Comparison of ENCODE assay signal across 17 cellular contexts in the genomic region with DNA sequence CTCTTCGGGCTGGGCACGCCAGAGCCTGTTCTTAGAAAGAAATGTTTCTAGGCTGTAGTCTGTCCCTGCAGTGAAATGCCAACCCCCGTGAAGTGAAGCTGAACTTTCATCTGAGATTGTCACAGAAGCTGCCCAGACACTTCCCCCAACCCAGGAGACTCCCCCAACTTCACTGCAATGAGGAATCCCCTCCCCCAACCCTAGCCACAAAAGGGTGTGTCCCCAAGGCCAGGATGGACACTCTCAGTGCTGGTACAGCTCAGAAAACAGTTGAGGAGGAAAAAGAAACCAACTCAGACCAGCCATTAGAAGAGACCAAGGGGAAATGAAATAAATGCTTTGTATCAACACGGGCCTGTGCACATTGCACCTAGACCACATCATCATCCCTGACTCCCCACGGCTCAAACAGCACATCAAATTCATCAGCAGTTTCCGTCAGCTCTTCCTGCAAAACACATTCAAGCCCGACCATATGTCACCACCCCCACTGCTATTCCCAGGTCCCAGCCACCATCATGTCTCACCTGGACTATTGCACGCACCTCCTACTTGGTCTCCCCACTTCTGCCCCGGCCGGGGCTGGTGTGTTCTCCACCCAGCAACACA.
"Had no signal": no experiment of that assay in that cellular context is flagged by ENCODE, and none has a peak within 500 bp of the region (broad histone marks: within the 10 kb centered on the region; RNA-seq: fewer than 3 reads in every experiment).

No MANE protein-coding gene starts in this region.

- H3K9me3 ChIP-seq: neutrophil, psoas muscle, right lobe of liver, tibial artery, upper lobe of left lung, vagina had no signal

- ATAC-seq: psoas muscle; right lobe of liver; stimulated activated effector memory CD8-positive, alpha-beta T cell treated with anti-CD3 and anti-CD28 coated beads, Interleukin-12 subunit alpha, Interleukin-12 subunit beta, amount 100 ng/mL, for 72 hours; stimulated activated naive CD8-positive, alpha-beta T cell treated with anti-CD3 and anti-CD28 coated beads, Interleukin-15, Interleukin-2, amounts not matched to agents 100 U/mL and 50 U/mL, for 24 hours had no signal

- H3K36me3 ChIP-seq: neutrophil, right lobe of liver, tibial artery, upper lobe of left lung, vagina had no signal

- H2AFZ ChIP-seq: hepatocyte had no signal

- H3K4me2 ChIP-seq: hepatocyte had no signal

- DNase-seq: effector CD4-positive, alpha-beta T cell; foreskin melanocyte; mesendoderm; naive B cell; nephron progenitor cell; psoas muscle; retina; right lobe of liver; stimulated activated CD4-positive, alpha-beta T cell treated with anti-CD3 and anti-CD28 coated beads, Interleukin-4, amount 100 ng/mL, for 1 hour; stimulated activated CD8-positive, alpha-beta memory T cell treated with anti-CD3 and anti-CD28 coated beads, Interleukin-4, amount 100 ng/mL, for 48 hours; stimulated activated naive CD8-positive, alpha-beta T cell treated with anti-CD3 and anti-CD28 coated beads, Interleukin-15, Interleukin-2, amounts not matched to agents 100 U/mL and 50 U/mL, for 24 hours; tibial artery; upper lobe of left lung had no signal

- H3K27ac ChIP-seq: hepatocyte, neutrophil, psoas muscle, right lobe of liver, tibial artery, upper lobe of left lung, vagina had no signal

- H3K4me3 ChIP-seq: hepatocyte, psoas muscle, right lobe of liver, tibial artery, upper lobe of left lung, vagina had no signal

- H3K79me2 ChIP-seq: hepatocyte had no signal

- H3K27me3 ChIP-seq: vagina had no signal
